Comparison of ENCODE assay signal across 24 cellular contexts in the genomic region with DNA sequence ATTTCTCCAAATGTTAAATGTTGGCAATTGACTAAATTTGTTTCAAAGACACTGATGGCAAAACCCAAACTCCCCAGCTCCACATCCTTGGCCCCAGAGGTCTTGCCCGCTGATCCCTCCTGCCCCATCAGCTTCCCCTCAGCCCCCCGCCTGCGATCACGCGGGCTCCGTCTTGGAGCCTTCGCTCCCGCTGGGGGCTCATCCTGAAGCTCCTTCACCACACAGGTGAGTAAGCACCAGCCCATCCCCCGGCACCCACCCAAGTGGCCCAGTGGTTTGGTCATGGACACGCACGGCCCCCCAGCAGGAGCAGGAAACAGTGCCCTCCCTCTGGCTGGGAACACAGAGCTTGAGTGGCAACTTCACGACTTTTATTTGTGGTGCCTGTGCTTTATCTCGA. TPM values are rescaled to one million over a fixed set of nuclear protein-coding genes. Genes with fewer than 3 reads are reported as not detected.
"Had no signal": no experiment of that assay in that cellular context is flagged by ENCODE, and none has a peak within 500 bp of the region (broad histone marks: within the 10 kb centered on the region; RNA-seq: fewer than 3 reads in every experiment).

No MANE protein-coding gene starts in this region.

- H3K9me3 Mint-ChIP-seq: activated B cell treated with CpG ODN at 0.5 μM for 24 hours; activated CD4-positive, alpha-beta memory T cell treated with anti-CD3 and anti-CD28 coated beads for 36 hours; activated CD4-positive, alpha-beta T cell treated with anti-CD3 and anti-CD28 coated beads, Interleukin-2, amount 10 ng/mL, durations not matched to agents 7 days and 5 days; activated naive CD8-positive, alpha-beta T cell treated with anti-CD3 and anti-CD28 coated beads for 36 hours; activated T-cell treated with anti-CD3 and anti-CD28 coated beads, Interleukin-2, amount 50 U/mL, for 4 hours; IgD-negative memory B cell; T-helper 1 cell treated with Interleukin-12 subunit alpha and Interleukin-12 subunit beta and Interleukin-4 antibody, amounts not matched to agents 30 μg/mL and 1 μg/mL, for 36 hours had no signal

- H2AFZ ChIP-seq: PC-9 had no signal

- H3K4me3 Mint-ChIP-seq: activated B cell treated with CpG ODN at 0.5 μM for 24 hours; activated CD4-positive, alpha-beta memory T cell treated with anti-CD3 and anti-CD28 coated beads for 36 hours; activated CD4-positive, alpha-beta T cell treated with anti-CD3 and anti-CD28 coated beads, Interleukin-2, amount 10 ng/mL, durations not matched to agents 7 days and 5 days; activated naive CD8-positive, alpha-beta T cell treated with anti-CD3 and anti-CD28 coated beads for 36 hours; activated T-cell treated with anti-CD3 and anti-CD28 coated beads, Interleukin-2, amount 50 U/mL, for 4 hours; T-helper 1 cell treated with Interleukin-12 subunit alpha and Interleukin-12 subunit beta and Interleukin-4 antibody, amounts not matched to agents 30 μg/mL and 1 μg/mL, for 36 hours had no signal

- H3K9me3 ChIP-seq: SJSA1 had no signal

- H3K4me3 ChIP-seq: cardiac muscle cell, PC-9, SJSA1 had no signal

- H3K9ac ChIP-seq: KMS-11 had no signal

- ATAC-seq: activated T-cell treated with anti-CD3 and anti-CD28 coated beads, Interleukin-2, amount 50 U/mL, for 4 hours; Right ventricle myocardium inferior had no signal

- DNase-seq: activated B cell treated with CpG ODN at 0.5 μM for 24 hours; activated CD4-positive, alpha-beta memory T cell treated with anti-CD3 and anti-CD28 coated beads for 36 hours; activated CD4-positive, alpha-beta T cell treated with anti-CD3 and anti-CD28 coated beads, Interleukin-2, amount 10 ng/mL, durations not matched to agents 7 days and 5 days; activated CD8-positive, alpha-beta memory T cell treated with anti-CD3 and anti-CD28 coated beads for 24 hours; activated effector memory CD4-positive, alpha-beta T cell treated with anti-CD3 and anti-CD28 coated beads, Interleukin-2, amount 50 U/mL, for 16 hours; activated naive CD4-positive, alpha-beta T cell treated with Interleukin-2 at 50 U/mL for 16 hours; activated naive CD8-positive, alpha-beta T cell treated with anti-CD3 and anti-CD28 coated beads for 36 hours; activated T-cell treated with anti-CD3 and anti-CD28 coated beads, Interleukin-2, amount 50 U/mL, for 4 hours; brain microvascular endothelial cell; NCI-H1092; NCI-H1417; NCI-H2029; NCI-H345; NCI-H510A; NCI-H69; T-helper 9 cell had no signal

- H3K4me2 ChIP-seq: KMS-11, PC-9 had no signal

- H3K27ac ChIP-seq: brain microvascular endothelial cell, cardiac muscle cell, KMS-11, PC-9, SJSA1 had no signal

- H3K27ac Mint-ChIP-seq: activated B cell treated with CpG ODN at 0.5 μM for 24 hours; activated CD4-positive, alpha-beta memory T cell treated with anti-CD3 and anti-CD28 coated beads for 36 hours; activated CD4-positive, alpha-beta T cell treated with anti-CD3 and anti-CD28 coated beads, Interleukin-2, amount 10 ng/mL, durations not matched to agents 7 days and 5 days; activated naive CD8-positive, alpha-beta T cell treated with anti-CD3 and anti-CD28 coated beads for 36 hours; IgD-negative memory B cell; T-helper 1 cell treated with Interleukin-12 subunit alpha and Interleukin-12 subunit beta and Interleukin-4 antibody, amounts not matched to agents 30 μg/mL and 1 μg/mL, for 36 hours had no signal

RNA-seq across cellular contexts. Expression of gene GP6, which starts 52.5 kb away (rescaled TPM):
- total RNA-seq: activated B cell treated with CpG ODN at 0.5 μM for 24 hours; activated CD4-positive, alpha-beta memory T cell treated with anti-CD3 and anti-CD28 coated beads for 36 hours; activated naive CD8-positive, alpha-beta T cell treated with anti-CD3 and anti-CD28 coated beads for 36 hours; MCF 10A; SJSA1 had no signal
- polyA plus RNA-seq: cardiac muscle cell had no signal

RNA-seq across cellular contexts. Expression of gene TNNT1, which starts 58.4 kb away (rescaled TPM):
- total RNA-seq: activated B cell treated with CpG ODN at 0.5 μM for 24 hours; activated CD4-positive, alpha-beta memory T cell treated with anti-CD3 and anti-CD28 coated beads for 36 hours; activated naive CD8-positive, alpha-beta T cell treated with anti-CD3 and anti-CD28 coated beads for 36 hours; activated T-cell treated with anti-CD3 and anti-CD28 coated beads, Interleukin-2, amount 50 U/mL, for 4 hours had no signal
- polyA plus RNA-seq: IgD-negative memory B cell had no signal
